In genomic region chr22:40024201-40025061, GRCh38 we compare ENCODE assay signal across 8 cellular contexts. TPM values are rescaled to one million over a fixed set of nuclear protein-coding genes. Genes with fewer than 3 reads are reported as not detected.
DNase-seq lines count a peak whose midpoint lies in the region; ATAC-seq and TF ChIP-seq lines count a peak whose summit lies in the region.

No MANE protein-coding gene starts in this region.

- H3K4me1 ChIP-seq in IMR-90 (ENCODE audit: control insufficient read depth, insufficient read depth, low read length) (no peaks in the 10 kb centered on the region), RWPE2 (ENCODE audit: insufficient read depth, poor library complexity, severe bottlenecking) (peaks cover 15% of the 10 kb centered on the region), trophoblast cell (ENCODE audit: control insufficient read depth in 1 of 2, insufficient read depth in 2 of 2, low read length in 2 of 2) (no peaks in the 10 kb centered on the region), uterus (no peaks in the 10 kb centered on the region)

- TF ChIP-seq CTCF in IMR-90 (conservative IDR thresholded peaks at IDR 0.05; ENCODE audit: low read depth, low read length) (peak; percentile 97), RWPE2 (IDR thresholded peaks at IDR 0.05; ENCODE audit: poor library complexity, severe bottlenecking) (peak; percentile 90), uterus (IDR thresholded peaks at IDR 0.05) (peak; percentile 60 to 74 (median 74))

- DNase-seq in COLO668 (lab: John Stamatoyannopoulos, UW; ENCODE audit: unreplicated experiment), result peak; percentile 81
- DNase-seq in IMR-90, result peak; percentile 51
- DNase-seq in RWPE2 (ENCODE audit: low spot score), result no peak
- peak; percentile 34 for DNase-seq in activated effector memory CD4-positive, alpha-beta T cell treated with Interleukin-2 at 50 U/mL for 16 hours
- DNase-seq in globus pallidus (ENCODE audit: low spot score), result peak; percentile 59
- peak; percentile 17 to 61 for DNase-seq in trophoblast cell
- DNase-seq in uterus, result peak in 1 of 2 donors; percentile 29

- no peak overlapping the region for H4K8ac ChIP-seq in IMR-90 (ENCODE audit: low read depth in 2 of 2, low read length in 2 of 2)
- H4K8ac ChIP-seq in trophoblast cell (ENCODE audit: low read depth, low read length), result no peak overlapping the region

- no peak overlapping the region for H3K4me3 ChIP-seq in IMR-90 (ENCODE audit: insufficient read depth, low read depth, low read length)
- no peak overlapping the region for H3K4me3 ChIP-seq in RWPE2 (ENCODE audit: severe bottlenecking)
- no peak overlapping the region for H3K4me3 ChIP-seq in trophoblast cell (ENCODE audit: low read depth, low read length)
- H3K4me3 ChIP-seq in uterus, result no peak overlapping the region

- H3K14ac ChIP-seq in IMR-90 (replicated peaks; ENCODE audit: low read depth, low read length) (no peak overlapping the region), trophoblast cell (ENCODE audit: low read length) (no peak overlapping the region)

- H4K12ac ChIP-seq in trophoblast cell (ENCODE audit: low read depth, low read length), result no peak overlapping the region

- no peaks in the 10 kb centered on the region for H4K20me1 ChIP-seq in IMR-90 (ENCODE audit: insufficient read depth, low read length)

- H3K4ac ChIP-seq in IMR-90 (ENCODE audit: low read depth, low read length), result no peak overlapping the region
- H3K4ac ChIP-seq in trophoblast cell (ENCODE audit: low read depth, low read length), result no peak overlapping the region

- WGBS in IMR-90 (ENCODE audit: extremely low coverage in 2 of 2, insufficient read length in 1 of 2), 2 experiments, result 2% methylated on average over 7 of the region's 16 CpGs; no CpG with 5 or more reads in 1 of the 2 experiments
- WGBS in trophoblast cell (ENCODE audit: extremely low coverage, insufficient coverage, insufficient read length), result no CpG with 5 or more reads among the region's 16 CpGs

- peak; percentile 97 for TF ChIP-seq RAD21 in IMR-90 (IDR thresholded peaks at IDR 0.05; ENCODE audit: low read length)

- no peak overlapping the region for H3K56ac ChIP-seq in IMR-90 (ENCODE audit: extremely low read depth, insufficient read depth, low read length)

- no peak overlapping the region for H3K9ac ChIP-seq in IMR-90 (ENCODE audit: low read depth, low read length)
- H3K9ac ChIP-seq in trophoblast cell (ENCODE audit: low read length), result no peak overlapping the region

- POLR2A ChIA-PET in IMR-90 (lab: Charles Lee; ENCODE audit: unreplicated experiment), result interaction anchor here (0.8 kb wide), 1 partner anchor 490 kb away, joined by 3 read pairs; no protein-coding TSS in a partner anchor

- no peaks in the 10 kb centered on the region for H3K36me3 ChIP-seq in IMR-90 (ENCODE audit: control insufficient read depth, insufficient read depth, low read length)
- peaks cover 22% of the 10 kb centered on the region for H3K36me3 ChIP-seq in RWPE2 (ENCODE audit: low read depth)
- no peaks in the 10 kb centered on the region for H3K36me3 ChIP-seq in trophoblast cell (ENCODE audit: control insufficient read depth in 1 of 2, insufficient read depth in 2 of 2, low read length in 2 of 2)
- no peaks in the 10 kb centered on the region for H3K36me3 ChIP-seq in uterus

- H3K9me3 ChIP-seq in IMR-90 (ENCODE audit: control insufficient read depth, insufficient read depth, low read length) (no peaks in the 10 kb centered on the region), RWPE2 (ENCODE audit: severe bottlenecking) (no peaks in the 10 kb centered on the region), trophoblast cell (ENCODE audit: insufficient read depth, low read depth, low read length) (peaks cover under 1% of the 10 kb centered on the region), uterus (no peaks in the 10 kb centered on the region)

- H2BK15ac ChIP-seq in IMR-90 (ENCODE audit: low read depth, low read length), result no peak overlapping the region

- H3K18ac ChIP-seq in IMR-90 (ENCODE audit: low read depth, low read length) (no peak overlapping the region), trophoblast cell (ENCODE audit: low read length) (no peak overlapping the region)

- dilution Hi-C loops in IMR-90 (cut with HindIII; ENCODE audit: low sequenced_read_pairs, unreplicated experiment), result no loop called here

- H2BK20ac ChIP-seq in IMR-90 (ENCODE audit: low read depth, low read length), result no peak overlapping the region

- no peak overlapping the region for H3K4me2 ChIP-seq in IMR-90 (ENCODE audit: low read depth, low read length)
- no peak overlapping the region for H3K4me2 ChIP-seq in trophoblast cell (ENCODE audit: low read length)

- peak overlapping the region; percentile 1 for H2AFZ ChIP-seq in IMR-90 (replicated peaks; ENCODE audit: low read length, poor library complexity)
- no peak overlapping the region for H2AFZ ChIP-seq in trophoblast cell (ENCODE audit: insufficient read depth, low read length, poor library complexity)

- peak; percentile 98 for ATAC-seq in IMR-90 (ENCODE audit: low read depth)
- peak; percentile 65 for ATAC-seq in RWPE2 (ENCODE audit: low read depth)
- ATAC-seq in GM18873 (IDR thresholded peaks at IDR 0.05; ENCODE audit: low FRiP score, unreplicated experiment), result no peak

- H3K27me3 ChIP-seq in IMR-90 (ENCODE audit: control insufficient read depth, insufficient read depth, low read length) (peaks cover 54% of the 10 kb centered on the region), RWPE2 (ENCODE audit: insufficient read depth, poor library complexity, severe bottlenecking) (no peaks in the 10 kb centered on the region), trophoblast cell (ENCODE audit: insufficient read depth, low read length) (no peaks in the 10 kb centered on the region), uterus (no peaks in the 10 kb centered on the region)

- no peak overlapping the region for H2AK9ac ChIP-seq in IMR-90 (replicated peaks; ENCODE audit: low read depth, low read length, poor library complexity)

- H4K91ac ChIP-seq in IMR-90 (ENCODE audit: insufficient read depth, low read depth, low read length) (no peak overlapping the region), trophoblast cell (ENCODE audit: low read depth, low read length) (no peak overlapping the region)

- H2AK5ac ChIP-seq in IMR-90 (ENCODE audit: low read depth, low read length) (no peak overlapping the region), trophoblast cell (ENCODE audit: low read length) (no peak overlapping the region)

- H3K79me1 ChIP-seq in IMR-90 (ENCODE audit: low read depth in 1 of 2, low read length in 2 of 2), result no peaks in the 10 kb centered on the region
- H3K79me1 ChIP-seq in trophoblast cell (ENCODE audit: low read length), result no peaks in the 10 kb centered on the region

- intact Hi-C loops in IMR-90 (cut with micrococcal nuclease), result loop anchor here (1.0 to 2.0 kb wide), 2 partner anchors 402 to 490 kb away; no protein-coding TSS in a partner anchor
- intact Hi-C loops in uterus (cut with DNase I; ENCODE audit: low total_unique reads), result no loop called here

- CTCF ChIA-PET in IMR-90 (lab: Yijun Ruan, JAX), result interaction anchor here (0.6 to 2.5 kb wide), 20 partner anchors 8 to 495 kb away, joined by 3 to 29 read pairs (median 4); partner anchors contain the start of gene RPS19BP1

- H2BK12ac ChIP-seq in trophoblast cell (ENCODE audit: low read length), result no peak overlapping the region

- H3K27ac ChIP-seq in IMR-90 (ENCODE audit: insufficient read depth, low read length) (no peak overlapping the region), RWPE2 (ENCODE audit: poor library complexity, severe bottlenecking) (no peak overlapping the region), trophoblast cell (ENCODE audit: low read depth, low read length) (no peak overlapping the region), uterus (no peak overlapping the region)

- H3K23ac ChIP-seq in IMR-90 (ENCODE audit: low read depth, low read length) (no peak overlapping the region), trophoblast cell (ENCODE audit: low read length) (no peak overlapping the region)

- peak; percentile 33; the same call in 1 of the 2 replicates for TF ChIP-seq POLR2A in IMR-90 (IDR thresholded peaks at IDR 0.05; ENCODE audit: low read depth, low read length)
- no peak for TF ChIP-seq POLR2A in uterus (IDR thresholded peaks at IDR 0.05)

- BruUV-seq in IMR-90 (replicated peaks; lab: Mats Ljungman, UMichigan), result no TSS peak

- in situ Hi-C loops in IMR-90 (cut with MboI; ENCODE audit: low sequenced_read_pairs), result loop anchor here (5.0 to 25.0 kb wide), 2 partner anchors 487 to 862 kb away; partner anchors contain the start of gene CBX7

- H2BK120ac ChIP-seq in IMR-90 (ENCODE audit: low read depth, low read length) (no peak overlapping the region), trophoblast cell (ENCODE audit: insufficient read depth, low read length, poor library complexity) (no peak overlapping the region)

- no peak overlapping the region for H4K5ac ChIP-seq in IMR-90 (ENCODE audit: low read depth, low read length)

- H3K9me1 ChIP-seq in IMR-90 (ENCODE audit: insufficient read depth, low read length), result peaks cover 3% of the 10 kb centered on the region; the same call in 1 of the 2 replicates

- no peaks in the 10 kb centered on the region for H3K79me2 ChIP-seq in trophoblast cell (ENCODE audit: control insufficient read depth, insufficient read depth, low read length, poor library complexity)

- no peak overlapping the region for H2BK5ac ChIP-seq in IMR-90 (ENCODE audit: low read depth, low read length, poor library complexity, severe bottlenecking)
- H2BK5ac ChIP-seq in trophoblast cell (ENCODE audit: low read depth, low read length, poor library complexity), result no peak overlapping the region

TF ChIP-seq in IMR-90, 13 proteins besides CTCF, POLR2A, EP300 and RAD21 (continues in another document):
- TF ChIP-seq ELK1 (IDR thresholded peaks at IDR 0.05; ENCODE audit: borderline replicate concordance, low read depth, low read length), result no peak
- TF ChIP-seq FOS (IDR thresholded peaks at IDR 0.05; ENCODE audit: low read depth, low read length), result no peak
- no peak for TF ChIP-seq CHD1 (IDR thresholded peaks at IDR 0.05; ENCODE audit: low read depth, low read length)
- peak; percentile 98 for TF ChIP-seq SMC3 (IDR thresholded peaks at IDR 0.05; ENCODE audit: low read depth, low read length)
- TF ChIP-seq RFX5 (IDR thresholded peaks at IDR 0.05; ENCODE audit: low read depth, low read length), result no peak
- TF ChIP-seq BHLHE40 (IDR thresholded peaks at IDR 0.05; ENCODE audit: low read depth, low read length), result no peak

RNA-seq across cellular contexts. Expression of gene FAM83F, which starts 29.7 kb away (rescaled TPM):
- total RNA-seq in IMR-90 (2012; rRNA removed), result not detected in 2 replicates
- polyA plus RNA-seq in IMR-90 (2012; rRNA removed), result not detected in 2 replicates
- polyA plus RNA-seq in IMR-90 (2012; cell fraction: cytosol; rRNA removed), result not detected in 2 replicates
- under 0.01 TPM in 1 of 2 replicates, not detected in the other for polyA plus RNA-seq in IMR-90 (2012; cell fraction: nucleus; rRNA removed; ENCODE audit: low replicate concordance)
- polyA plus RNA-seq in trophoblast cell (2013), result 3.1 and 3.3 TPM in 2 replicates
- total RNA-seq in uterus, result 1 to 10 TPM in 1 of 4 donors, under 1 TPM in 3; under 0.01 to 2.6 (median 0.11) TPM
